1 cellular context compared by ENCODE assay signal in the genomic region with DNA sequence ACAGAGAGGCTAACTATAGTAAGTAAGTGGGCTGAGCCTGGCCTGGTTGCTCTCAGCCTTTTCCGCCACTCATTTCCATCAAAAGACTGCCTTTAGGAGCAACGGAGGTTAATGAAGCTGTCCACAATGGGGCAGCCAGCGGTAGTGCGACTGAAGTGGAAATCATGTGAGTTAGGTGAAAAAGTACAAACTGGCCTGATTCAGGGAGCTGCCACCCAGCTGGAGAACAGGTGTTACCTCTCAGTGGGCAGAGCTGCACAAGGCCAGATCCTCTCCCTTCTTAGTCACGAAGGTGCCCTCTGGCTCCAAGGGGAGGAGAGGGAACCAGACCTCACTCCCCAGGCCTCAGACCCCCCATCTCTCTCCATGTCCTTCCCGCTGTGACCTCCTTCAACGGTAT.
TF ChIP-seq lines count a peak whose summit lies in the region.

No MANE protein-coding gene starts in this region.

TF ChIP-seq in IMR-90, 13 proteins besides CTCF, POLR2A, EP300 and RAD21 (continued from another document):
- TF ChIP-seq USF2 (IDR thresholded peaks at IDR 0.05; ENCODE audit: low read depth, low read length) (no peak), MXI1 (IDR thresholded peaks at IDR 0.05; ENCODE audit: borderline replicate concordance, low read depth, low read length) (no peak), RFX5 (IDR thresholded peaks at IDR 0.05; ENCODE audit: low read depth, low read length) (no peak)
